Comparison of ENCODE assay signal across 10 cellular contexts in the genomic region with DNA sequence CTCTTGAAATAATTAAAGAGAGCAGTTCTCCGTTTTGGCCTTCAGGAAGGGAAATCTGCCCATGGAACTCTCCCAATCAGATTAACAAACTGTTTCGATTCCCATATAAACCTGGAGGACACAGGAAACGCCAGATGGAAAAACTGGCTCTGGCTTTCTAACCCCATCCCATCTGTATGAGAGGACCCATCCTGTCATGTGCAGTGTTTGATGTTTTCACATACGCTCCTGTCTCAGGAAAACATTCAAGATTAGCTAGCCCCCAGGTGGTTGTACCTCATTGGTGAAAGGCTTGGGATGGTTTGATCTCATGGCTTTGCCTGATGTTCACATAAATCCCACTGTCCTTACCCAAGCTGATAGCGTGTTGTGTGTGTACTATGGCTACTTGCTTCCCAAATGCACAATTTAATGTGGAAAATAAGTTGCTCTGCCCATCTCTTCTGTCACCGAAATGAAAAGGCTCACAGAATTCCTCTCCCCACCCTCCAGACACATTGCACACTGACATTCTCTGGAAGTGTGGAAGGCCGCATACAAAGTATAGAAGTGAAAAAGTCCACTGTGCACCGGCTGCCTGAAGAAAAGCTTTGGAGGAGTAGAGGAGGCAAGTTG.
DNase-seq lines count a peak whose midpoint lies in the region; ATAC-seq and TF ChIP-seq lines count a peak whose summit lies in the region.
"Had no signal": no experiment of that assay in that cellular context is flagged by ENCODE, and none has a peak within 500 bp of the region (broad histone marks: within the 10 kb centered on the region; RNA-seq: fewer than 3 reads in every experiment).

No MANE protein-coding gene starts in this region.

- H3K4me1 ChIP-seq in BLaER1 treated with 17β-estradiol and CSF1 and Interleukin-3, amounts not matched to agents 10 nM and 100 nM: peaks cover 26 to 42% (median 32%) of the 10 kb centered on the region in 10 experiments
- no peaks in the 10 kb centered on the region for H3K4me1 ChIP-seq in HEK293 (ENCODE audit: control insufficient read depth, insufficient read depth, low read length)

- no peaks in the 10 kb centered on the region for H3K9me3 Mint-ChIP-seq in stimulated activated memory B cell treated with anti-CD40 and anti-IgM and Interleukin-4, amounts not matched to agents 10 μg/mL and 1 μg/mL and 100 μg/mL, for 72 hours

- DNase-seq in kidney tubule cell (ENCODE audit: low spot score) (peak; percentile 6), AG08396 (ENCODE audit: low spot score) (no peak), hypothalamus (lab: John Stamatoyannopoulos, UW) (no peak)
- DNase-seq: activated gamma-delta T cell had no signal

- H4K20me1 ChIP-seq in BLaER1 treated with 17β-estradiol and CSF1 and Interleukin-3, amounts not matched to agents 10 nM and 100 nM: peaks cover 0 to 9% (median 0%) of the 10 kb centered on the region in 11 experiments; a peak in 3 of 22 replicates

- H3K4me2 ChIP-seq in BLaER1 treated with 17β-estradiol and CSF1 and Interleukin-3, amounts not matched to agents 10 nM and 100 nM: peak overlapping the region; percentile 81 to 97 (median 91); a peak in 11 of 22 replicates

- no peaks in the 10 kb centered on the region for H3K27me3 Mint-ChIP-seq in stimulated activated memory B cell treated with anti-CD40 and anti-IgM and Interleukin-4, amounts not matched to agents 10 μg/mL and 1 μg/mL and 100 μg/mL, for 72 hours

- H3K9ac ChIP-seq in BLaER1 treated with 17β-estradiol and CSF1 and Interleukin-3, amounts not matched to agents 10 nM and 100 nM: peak overlapping the region in 6 of 11 experiments; percentile 20 to 100 (median 98); a peak in 8 of 22 replicates

- no peaks in the 10 kb centered on the region for H3K27me3 ChIP-seq in BLaER1 treated with 17β-estradiol and CSF1 and Interleukin-3, amounts not matched to agents 10 nM and 100 nM

- H3K27ac ChIP-seq in BLaER1 treated with 17β-estradiol and CSF1 and Interleukin-3, amounts not matched to agents 10 nM and 100 nM: peak overlapping the region in 7 of 11 experiments; percentile 95 to 99 (median 98); a peak in 11 of 22 replicates
- H3K27ac ChIP-seq in HEK293 (ENCODE audit: extremely low read depth, low read depth, low read length) (no peak overlapping the region), VCaP (peak overlapping the region; percentile 98)

- peaks cover 30% of the 10 kb centered on the region for H3K36me3 Mint-ChIP-seq in stimulated activated memory B cell treated with anti-CD40 and anti-IgM and Interleukin-4, amounts not matched to agents 10 μg/mL and 1 μg/mL and 100 μg/mL, for 72 hours

- no peak for TF ChIP-seq CTCF in HEK293 (tag by site-specific recombination; IDR thresholded peaks at IDR 0.05)
- no peak for TF ChIP-seq CTCF in VCaP (conservative IDR thresholded peaks at IDR 0.05)

- CTCF ChIA-PET in HEK293 (lab: Yijun Ruan, JAX): interaction anchor here (1.0 to 8.1 kb wide), 4 partner anchors 10 to 133 kb away, joined by 4 to 59 read pairs (median 10); no protein-coding TSS in a partner anchor

- no peak overlapping the region for H3K27ac Mint-ChIP-seq in stimulated activated memory B cell treated with anti-CD40 and anti-IgM and Interleukin-4, amounts not matched to agents 10 μg/mL and 1 μg/mL and 100 μg/mL, for 72 hours

- H3K4me1 Mint-ChIP-seq in stimulated activated memory B cell treated with anti-CD40 and anti-IgM and Interleukin-4, amounts not matched to agents 10 μg/mL and 1 μg/mL and 100 μg/mL, for 72 hours: peaks cover 17% of the 10 kb centered on the region

- POLR2A ChIA-PET in HEK293 (lab: Yijun Ruan, JAX): interaction anchor here (0.8 to 1.1 kb wide), 3 partner anchors 11 to 121 kb away, joined by 3 read pairs; no protein-coding TSS in a partner anchor

- ATAC-seq in GM21576 (IDR thresholded peaks at IDR 0.05; ENCODE audit: unreplicated experiment): no peak
- ATAC-seq in stimulated activated memory B cell treated with anti-CD40 and anti-IgM and Interleukin-4, amounts not matched to agents 10 μg/mL and 1 μg/mL and 100 μg/mL, for 72 hours: no peak

- H3K4me3 ChIP-seq in BLaER1 treated with 17β-estradiol and CSF1 and Interleukin-3, amounts not matched to agents 10 nM and 100 nM: peak overlapping the region in 2 of 10 experiments; percentile 86 to 93; a peak in 2 of 20 replicates
- no peak overlapping the region for H3K4me3 ChIP-seq in HEK293 (ENCODE audit: low read depth, low read length)
- H3K4me3 ChIP-seq: thoracic aorta had no signal

- H3K36me3 ChIP-seq in BLaER1 treated with 17β-estradiol and CSF1 and Interleukin-3, amounts not matched to agents 10 nM and 100 nM: peaks cover 26 to 66% (median 56%) of the 10 kb centered on the region in 11 experiments; a peak in 21 of 22 replicates
- H3K36me3 ChIP-seq in HEK293 (ENCODE audit: control insufficient read depth in 2 of 2, insufficient read depth in 1 of 2, low read length in 2 of 2): peaks cover 0 to 42% of the 10 kb centered on the region in 2 experiments; a peak in 2 of 3 replicates
- H3K36me3 ChIP-seq: thoracic aorta had no signal

- no peaks in the 10 kb centered on the region for H3K9me3 ChIP-seq in BLaER1 treated with 17β-estradiol and CSF1 and Interleukin-3, amounts not matched to agents 10 nM and 100 nM (replicated peaks in 1 of 11)
- no peaks in the 10 kb centered on the region for H3K9me3 ChIP-seq in HEK293 (ENCODE audit: control insufficient read depth, insufficient read depth, low read depth, low read length)
- H3K9me3 ChIP-seq: thoracic aorta had no signal

- no peak overlapping the region for H3K4me3 Mint-ChIP-seq in stimulated activated memory B cell treated with anti-CD40 and anti-IgM and Interleukin-4, amounts not matched to agents 10 μg/mL and 1 μg/mL and 100 μg/mL, for 72 hours

TF ChIP-seq in HEK293, 187 proteins besides CTCF, POLR2A, EP300 and RAD21:
- TF ChIP-seq ZNF423 (tag by site-specific recombination; IDR thresholded peaks at IDR 0.05) (no peak), ZNF621 (tag by site-specific recombination; IDR thresholded peaks at IDR 0.05) (no peak), PRDM4 (tag by site-specific recombination; IDR thresholded peaks at IDR 0.05) (peak; percentile 47), ZNF768 (tag by site-specific recombination; IDR thresholded peaks at IDR 0.05) (no peak), SP3 (tag by site-specific recombination; IDR thresholded peaks at IDR 0.05) (0 out of 2 replicates have a peak, but pooled peaks have one; percentile 1), ZFP69B (tag by site-specific recombination; IDR thresholded peaks at IDR 0.05) (no peak), ZNF184 (tag by site-specific recombination; IDR thresholded peaks at IDR 0.05) (no peak), ZNF157 (tag by site-specific recombination; IDR thresholded peaks at IDR 0.05) (no peak), REST (tag by site-specific recombination; IDR thresholded peaks at IDR 0.05) (no peak)
TF ChIP-seq in HEK293: peak in this region for 2.
